8 cellular contexts compared by ENCODE assay signal in genomic region chr15:35697549-35698299, GRCh38.
A peak's percentile ranks its signal among the peaks of the same experiment; 100 is the strongest.
DNase-seq lines count a peak whose midpoint lies in the region; ATAC-seq and TF ChIP-seq lines count a peak whose summit lies in the region.

No MANE protein-coding gene starts in this region.

- peaks cover 13% of the 10 kb centered on the region for H3K79me1 ChIP-seq in trophoblast cell (ENCODE audit: low read length)

- H3K9me2 ChIP-seq in GM23248 (ENCODE audit: insufficient read depth), result no peaks in the 10 kb centered on the region

- TF ChIP-seq CTCF in RWPE1 (conservative IDR thresholded peaks at IDR 0.05; ENCODE audit: low read depth) (no peak), fibroblast of villous mesenchyme (IDR thresholded peaks at IDR 0.05; ENCODE audit: insufficient read depth, low read depth, low read length) (peak; percentile 9), Peyer's patch (IDR thresholded peaks at IDR 0.05) (no peak)

- peak overlapping the region; percentile 80 for H4K12ac ChIP-seq in trophoblast cell (ENCODE audit: low read depth, low read length)

- ATAC-seq in HG03108 (IDR thresholded peaks at IDR 0.05; ENCODE audit: unreplicated experiment) (no peak), HG03342 (IDR thresholded peaks at IDR 0.05; ENCODE audit: unreplicated experiment) (no peak)

- H3K14ac ChIP-seq in trophoblast cell (ENCODE audit: low read length), result peak overlapping the region; percentile 96

- no peaks in the 10 kb centered on the region for H3K9me3 ChIP-seq in GM23248 (ENCODE audit: low read depth)
- no peaks in the 10 kb centered on the region for H3K9me3 ChIP-seq in trophoblast cell (ENCODE audit: insufficient read depth, low read depth, low read length)
- H3K9me3 ChIP-seq in Peyer's patch, result no peaks in the 10 kb centered on the region

- POLR2A ChIA-PET in RWPE1 (lab: Yijun Ruan, JAX; ENCODE audit: low non-redundant PET), result no interaction called here

- H3K23ac ChIP-seq in trophoblast cell (ENCODE audit: low read length), result no peak overlapping the region

- peak overlapping the region; percentile 88 for H2BK120ac ChIP-seq in trophoblast cell (ENCODE audit: insufficient read depth, low read length, poor library complexity)

- H3K4me3 ChIP-seq in GM23248 (no peak overlapping the region), fibroblast of villous mesenchyme (ENCODE audit: low read depth, low read length) (no peak overlapping the region), trophoblast cell (ENCODE audit: low read depth, low read length) (no peak overlapping the region), Peyer's patch (no peak overlapping the region)

- H3K36me3 ChIP-seq in GM23248 (ENCODE audit: low read depth) (no peaks in the 10 kb centered on the region), trophoblast cell (ENCODE audit: control insufficient read depth in 1 of 2, insufficient read depth in 2 of 2, low read length in 2 of 2) (no peaks in the 10 kb centered on the region), Peyer's patch (no peaks in the 10 kb centered on the region)

- no peaks in the 10 kb centered on the region for H4K20me1 ChIP-seq in GM23248 (ENCODE audit: insufficient read depth)

- in situ Hi-C loops in GM23248 (cut with MboI), result no loop called here

- H2BK5ac ChIP-seq in trophoblast cell (ENCODE audit: low read depth, low read length, poor library complexity), result peak overlapping the region; percentile 84

- H3K4ac ChIP-seq in trophoblast cell (ENCODE audit: low read depth, low read length), result peak overlapping the region; percentile 46

- H2BK12ac ChIP-seq in trophoblast cell (ENCODE audit: low read length), result peak overlapping the region; percentile 99

- peak overlapping the region; percentile 89 for H2AK5ac ChIP-seq in trophoblast cell (ENCODE audit: low read length)

- H3F3A ChIP-seq in GM23248 (ENCODE audit: insufficient read depth), result peaks cover 14% of the 10 kb centered on the region; the same call in 1 of the 2 replicates

- no peak for TF ChIP-seq POLR2A in Peyer's patch (IDR thresholded peaks at IDR 0.05)

- H2AFZ ChIP-seq in GM23248 (peak overlapping the region; percentile 30; the same call in 1 of the 2 replicates), trophoblast cell (ENCODE audit: insufficient read depth, low read length, poor library complexity) (peak overlapping the region; percentile 78)

- WGBS in GM23248 (ENCODE audit: low coverage in 1 of 2, low lambda C conversion rate in 2 of 2, missing lambda C conversion rate in 2 of 2), 2 experiments, result 60 to 63% methylated on average over 8 of the region's 8 CpGs
- no CpG with 5 or more reads among the region's 8 CpGs for WGBS in trophoblast cell (ENCODE audit: extremely low coverage, insufficient coverage, insufficient read length)

- H3K4me1 ChIP-seq in GM23248 (ENCODE audit: insufficient read depth) (peaks cover 31% of the 10 kb centered on the region), trophoblast cell (ENCODE audit: control insufficient read depth in 1 of 2, insufficient read depth in 2 of 2, low read length in 2 of 2) (peaks cover 2 to 15% of the 10 kb centered on the region in 2 experiments), Peyer's patch (peaks cover 0 to 40% (median 2%) of the 10 kb centered on the region in 4 donors)

- H3K79me2 ChIP-seq in GM23248 (ENCODE audit: insufficient read depth), result no peaks in the 10 kb centered on the region
- H3K79me2 ChIP-seq in trophoblast cell (ENCODE audit: control insufficient read depth, insufficient read depth, low read length, poor library complexity), result no peaks in the 10 kb centered on the region

- H3K4me2 ChIP-seq in GM23248 (ENCODE audit: unreplicated experiment) (peak overlapping the region; percentile 25), trophoblast cell (ENCODE audit: low read length) (peak overlapping the region; percentile 45)

- H3K9ac ChIP-seq in GM23248 (no peak overlapping the region), trophoblast cell (ENCODE audit: low read length) (peak overlapping the region; percentile 52)

- peak overlapping the region; percentile 96 for H4K91ac ChIP-seq in trophoblast cell (ENCODE audit: low read depth, low read length)

- CTCF ChIA-PET in RWPE1 (lab: Yijun Ruan, JAX), result no interaction called here

- H3K18ac ChIP-seq in trophoblast cell (ENCODE audit: low read length), result peak overlapping the region; percentile 94

- peak overlapping the region; percentile 90 for H4K8ac ChIP-seq in trophoblast cell (ENCODE audit: low read depth, low read length)

- H3K27ac ChIP-seq in GM23248 (no peak overlapping the region), RWPE1 (no peak overlapping the region), trophoblast cell (ENCODE audit: low read depth, low read length) (peak overlapping the region; percentile 92), Peyer's patch (no peak overlapping the region)

- no peaks in the 10 kb centered on the region for H3K27me3 ChIP-seq in GM23248 (replicated peaks; ENCODE audit: insufficient read depth)
- no peaks in the 10 kb centered on the region for H3K27me3 ChIP-seq in trophoblast cell (ENCODE audit: insufficient read depth, low read length)
- H3K27me3 ChIP-seq in Peyer's patch, result no peaks in the 10 kb centered on the region

- DNase-seq in GM23248 (peak; percentile 35), RWPE1 (ENCODE audit: low spot score) (peak; percentile 43), fibroblast of villous mesenchyme (ENCODE audit: low read depth) (peak; percentile 95), trophoblast cell (peak; percentile 2 to 54), inferior parietal cortex (ENCODE audit: extremely low spot score) (no peak), Peyer's patch (no peak)

Comparison
In these comparisons a context has a peak if more than half of its experiments do, and no peak if none do; other contexts are left out.
1. DNase-seq: peak in GM23248 (single experiment), RWPE1 (single experiment), fibroblast of villous mesenchyme (single experiment) and trophoblast cell (2 of 2); none in inferior parietal cortex (single experiment) and Peyer's patch (0 of 3).